ENCODE assay signal across 8 cellular contexts in genomic region chr11:121249039-121249663, GRCh38. TPM values are rescaled to one million over a fixed set of nuclear protein-coding genes. Genes with fewer than 3 reads are reported as not detected.
DNase-seq lines count a peak whose midpoint lies in the region; ATAC-seq, FAIRE-seq and TF ChIP-seq lines count a peak whose summit lies in the region.

No MANE protein-coding gene starts in this region.

- H3K27me3 ChIP-seq in PC-9 (ENCODE audit: insufficient read depth, low read depth) (peaks cover 5% of the 10 kb centered on the region), endothelial cell of umbilical vein (ENCODE audit: control insufficient read depth in 2 of 2, insufficient read depth in 2 of 2, low read length in 2 of 2) (peaks cover 0 to 2% of the 10 kb centered on the region in 2 experiments)

- intact Hi-C loops in activated CD4-positive, alpha-beta T cell treated with anti-CD3 and anti-CD28 coated beads, Interleukin-2, amount 10 ng/mL, durations not matched to agents 24 days and 14 days (cut with micrococcal nuclease), result loop anchor here (1.0 kb wide), 2 partner anchors 70 to 342 kb away; no protein-coding TSS in a partner anchor
- intact Hi-C loops in PC-9 (cut with micrococcal nuclease; ENCODE audit: unreplicated experiment) (loop anchor here (1.0 to 10.0 kb wide), 2 partner anchors 342 to 1256 kb away; no protein-coding TSS in a partner anchor), endothelial cell of umbilical vein (cut with micrococcal nuclease) (loop anchor here (1.0 kb wide), 3 partner anchors 43 to 1256 kb away; partner anchors contain the start of gene SC5D), mucosa of descending colon (cut with DNase I, micrococcal nuclease) (no loop called here)

- no peak overlapping the region for H3K27ac Mint-ChIP-seq in activated CD4-positive, alpha-beta T cell treated with anti-CD3 and anti-CD28 coated beads, Interleukin-2, amount 10 ng/mL, durations not matched to agents 24 days and 14 days

- H2AFZ ChIP-seq in PC-9 (no peak overlapping the region), endothelial cell of umbilical vein (ENCODE audit: low read depth, low read length) (peak overlapping the region; percentile 19)

- TF ChIP-seq CTCF in PC-9 (conservative IDR thresholded peaks at IDR 0.05) (peak; percentile 85), endothelial cell of umbilical vein (IDR thresholded peaks at IDR 0.05; ENCODE audit: extremely low read depth in 1 of 2, insufficient read depth in 1 of 2, low read depth in 1 of 2, low read length in 2 of 2) (peak; percentile 45 to 58), mucosa of descending colon (IDR thresholded peaks at IDR 0.05) (peak; percentile 49)

- no peak overlapping the region for H3K4me2 ChIP-seq in PC-9
- H3K4me2 ChIP-seq in endothelial cell of umbilical vein (ENCODE audit: insufficient read depth, low read length), result peak overlapping the region; percentile 61

- H3K4me3 ChIP-seq in PC-9, result no peak overlapping the region
- H3K4me3 ChIP-seq in endothelial cell of umbilical vein (replicated peaks in 1 of 3; ENCODE audit: insufficient read depth in 1 of 3, low read depth in 1 of 3, low read length in 3 of 3), result no peak overlapping the region
- no peak overlapping the region for H3K4me3 ChIP-seq in mucosa of descending colon

- ATAC-seq in HG03565 (IDR thresholded peaks at IDR 0.05; ENCODE audit: unreplicated experiment) (peak; percentile 49), mucosa of descending colon (peak; percentile 64), HG02938 (IDR thresholded peaks at IDR 0.05; ENCODE audit: unreplicated experiment) (no peak)

- peaks cover 2% of the 10 kb centered on the region for H3K9me3 Mint-ChIP-seq in activated CD4-positive, alpha-beta T cell treated with anti-CD3 and anti-CD28 coated beads, Interleukin-2, amount 10 ng/mL, durations not matched to agents 24 days and 14 days

- FAIRE-seq in endothelial cell of umbilical vein (lab: Jason Lieb, UNC), result peak; percentile 71

- no peaks in the 10 kb centered on the region for H3K36me3 Mint-ChIP-seq in activated CD4-positive, alpha-beta T cell treated with anti-CD3 and anti-CD28 coated beads, Interleukin-2, amount 10 ng/mL, durations not matched to agents 24 days and 14 days (ENCODE audit: low read depth)

- H3K79me2 ChIP-seq in PC-9 (ENCODE audit: low read depth), result no peaks in the 10 kb centered on the region
- H3K79me2 ChIP-seq in endothelial cell of umbilical vein (ENCODE audit: control insufficient read depth, insufficient read depth, low read length), result no peaks in the 10 kb centered on the region

- no peaks in the 10 kb centered on the region for H4K20me1 ChIP-seq in PC-9 (ENCODE audit: insufficient read depth)
- no peaks in the 10 kb centered on the region for H4K20me1 ChIP-seq in endothelial cell of umbilical vein (replicated peaks; ENCODE audit: control insufficient read depth, extremely low read depth, insufficient read depth, low read length)

- H3K36me3 ChIP-seq in PC-9 (ENCODE audit: low read depth), result no peaks in the 10 kb centered on the region
- H3K36me3 ChIP-seq in endothelial cell of umbilical vein (ENCODE audit: control insufficient read depth in 2 of 2, extremely low read depth in 1 of 2, insufficient read depth in 2 of 2, low read length in 2 of 2), result no peaks in the 10 kb centered on the region
- no peaks in the 10 kb centered on the region for H3K36me3 ChIP-seq in mucosa of descending colon (ENCODE audit: low read depth)

- no peak for TF ChIP-seq POLR2A in endothelial cell of umbilical vein (IDR thresholded peaks at IDR 0.05; ENCODE audit: low read depth, low read length)

- H3K9me1 ChIP-seq in endothelial cell of umbilical vein (replicated peaks; ENCODE audit: control insufficient read depth, extremely low read depth, insufficient read depth, low read length), result no peaks in the 10 kb centered on the region

- dilution Hi-C loops in endothelial cell of umbilical vein (cut with MboI; ENCODE audit: extremely low pct_ligation_motif_present, low sequenced_read_pairs), result no loop called here

- H3K9me2 ChIP-seq in PC-9 (ENCODE audit: insufficient read depth), result no peaks in the 10 kb centered on the region

- POLR2A ChIA-PET in PC-9 (lab: Charles Lee; ENCODE audit: unreplicated experiment) (no interaction called here), endothelial cell of umbilical vein (lab: Charles Lee) (no interaction called here)

- peaks cover 2% of the 10 kb centered on the region for H3K4me1 Mint-ChIP-seq in activated CD4-positive, alpha-beta T cell treated with anti-CD3 and anti-CD28 coated beads, Interleukin-2, amount 10 ng/mL, durations not matched to agents 24 days and 14 days

- H3K4me1 ChIP-seq in PC-9 (replicated peaks; ENCODE audit: insufficient read depth), result peaks cover 7% of the 10 kb centered on the region; the same call in 1 of the 2 replicates
- H3K4me1 ChIP-seq in endothelial cell of umbilical vein (ENCODE audit: control insufficient read depth, extremely low read depth, insufficient read depth, low read length), result no peaks in the 10 kb centered on the region
- no peaks in the 10 kb centered on the region for H3K4me1 ChIP-seq in mucosa of descending colon (ENCODE audit: low read depth)

- peaks cover 10% of the 10 kb centered on the region for H3K27me3 Mint-ChIP-seq in activated CD4-positive, alpha-beta T cell treated with anti-CD3 and anti-CD28 coated beads, Interleukin-2, amount 10 ng/mL, durations not matched to agents 24 days and 14 days

- DNase-seq in activated CD4-positive, alpha-beta T cell treated with anti-CD3 and anti-CD28 coated beads, Interleukin-2, amount 10 ng/mL, durations not matched to agents 24 days and 14 days, result peak; percentile 57
- no peak for DNase-seq in activated CD4-positive, alpha-beta T cell treated with anti-CD3 and anti-CD28 coated beads for 1 hour
- peak in 1 of 2 experiments; percentile 59 for DNase-seq in PC-9
- peak; percentile 54 for DNase-seq in endothelial cell of umbilical vein (ENCODE audit: low read depth, low spot score)
- DNase-seq in mucosa of descending colon, result no peak
- DNase-seq in SK-N-DZ (ENCODE audit: low spot score), result no peak

- BruUV-seq in PC-9 (replicated peaks; lab: Mats Ljungman, UMichigan) (no TSS peak), endothelial cell of umbilical vein (replicated peaks; lab: Mats Ljungman, UMichigan) (no TSS peak)

- H3K9me3 ChIP-seq in PC-9 (ENCODE audit: insufficient read depth, low read depth), result no peaks in the 10 kb centered on the region
- H3K9me3 ChIP-seq in endothelial cell of umbilical vein (replicated peaks; ENCODE audit: control insufficient read depth, insufficient read depth, low read length), result no peaks in the 10 kb centered on the region
- no peaks in the 10 kb centered on the region for H3K9me3 ChIP-seq in mucosa of descending colon

- no peak overlapping the region for H3K27ac ChIP-seq in PC-9
- no peak overlapping the region for H3K27ac ChIP-seq in endothelial cell of umbilical vein (ENCODE audit: insufficient read depth, low read depth, low read length)

- H3K4me3 Mint-ChIP-seq in activated CD4-positive, alpha-beta T cell treated with anti-CD3 and anti-CD28 coated beads, Interleukin-2, amount 10 ng/mL, durations not matched to agents 24 days and 14 days, result no peak overlapping the region

- peak overlapping the region; percentile 18 for H3K9ac ChIP-seq in endothelial cell of umbilical vein (replicated peaks; ENCODE audit: extremely low read depth, insufficient read depth, low read length)

- 0 out of 2 replicates have a peak, but pooled peaks cover 3% of the 10 kb centered on the region for H3F3A ChIP-seq in PC-9 (ENCODE audit: insufficient read depth, low read depth)

- CTCF ChIA-PET in PC-9 (lab: Charles Lee) (no interaction called here), endothelial cell of umbilical vein (lab: Charles Lee) (interaction anchor here (1.0 to 3.6 kb wide), 4 partner anchors 13 to 342 kb away, joined by 3 to 33 read pairs (median 17); no protein-coding TSS in a partner anchor)

TF ChIP-seq in endothelial cell of umbilical vein, 7 proteins besides CTCF, POLR2A, EP300 and RAD21:
- peak; percentile 11 for TF ChIP-seq FOS (IDR thresholded peaks at IDR 0.05; ENCODE audit: borderline replicate concordance, insufficient read depth, low read length)
- TF ChIP-seq GATA2 (IDR thresholded peaks at IDR 0.05; ENCODE audit: insufficient read depth, insufficient read length, low read depth, low read length), result no peak
- TF ChIP-seq, protein P1, sequence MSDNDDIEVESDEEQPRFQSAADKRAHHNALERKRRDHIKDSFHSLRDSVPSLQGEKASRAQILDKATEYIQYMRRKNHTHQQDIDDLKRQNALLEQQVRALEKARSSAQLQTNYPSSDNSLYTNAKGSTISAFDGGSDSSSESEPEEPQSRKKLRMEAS (IDR thresholded peaks at IDR 0.05; ENCODE audit: insufficient read depth, insufficient read length), result no peak
- TF ChIP-seq POLR2AphosphoS5 (IDR thresholded peaks at IDR 0.05; ENCODE audit: insufficient read depth, low read depth, low read length), result no peak

RNA-seq across cellular contexts. Expression of gene SC5D, which starts 43.4 kb away (rescaled TPM):
- total RNA-seq in activated CD4-positive, alpha-beta T cell treated with anti-CD3 and anti-CD28 coated beads, Interleukin-2, amount 10 ng/mL, durations not matched to agents 24 days and 14 days, result 22.9 and 25.4 TPM in 2 replicates
- total RNA-seq in PC-9 (2021), result 10.2 and 16.9 TPM in 2 replicates
- 40.0 and 40.2 TPM in 2 replicates for total RNA-seq in endothelial cell of umbilical vein
- 30.5 and 37.1 TPM in 2 replicates for polyA plus RNA-seq in endothelial cell of umbilical vein
- polyA plus RNA-seq in endothelial cell of umbilical vein (2011; cell fraction: cytosol; rRNA removed), result 21.4 and 25.7 TPM in 2 replicates
- polyA plus RNA-seq in endothelial cell of umbilical vein (2011; cell fraction: nucleus; rRNA removed), result 22.1 and 22.3 TPM in 2 replicates
- polyA plus RNA-seq in endothelial cell of umbilical vein (2012), result 42.1 and 77.4 TPM in 2 replicates
- 183 and 210 TPM in 2 replicates for polyA minus RNA-seq in endothelial cell of umbilical vein
- polyA minus RNA-seq in endothelial cell of umbilical vein (2011; cell fraction: cytosol; rRNA and poly(A)+ RNA removed), result 20.9 TPM
- 18.6 and 57.3 TPM in 2 replicates for polyA minus RNA-seq in endothelial cell of umbilical vein (2011; cell fraction: nucleus; rRNA and poly(A)+ RNA removed)
- 10 to 100 TPM; 37.6 to 45.9 (median 43.1) TPM for total RNA-seq in mucosa of descending colon
- polyA plus RNA-seq in SK-N-DZ (2014; cell fraction: cytosol; rRNA removed), result 17.2 and 21.5 TPM in 2 replicates
- polyA plus RNA-seq in SK-N-DZ (2014; cell fraction: nucleus; rRNA removed), result 10.2 and 14.9 TPM in 2 replicates

Comparison
In these comparisons a context has a peak if more than half of its experiments do, and no peak if none do; other contexts are left out.
1. DNase-seq: peak in activated CD4-positive, alpha-beta T cell treated with anti-CD3 and anti-CD28 coated beads, Interleukin-2, amount 10 ng/mL, durations not matched to agents 24 days and 14 days (single experiment) and endothelial cell of umbilical vein (single experiment); none in activated CD4-positive, alpha-beta T cell treated with anti-CD3 and anti-CD28 coated beads for 1 hour (single experiment), mucosa of descending colon (0 of 3) and SK-N-DZ (single experiment).
2. intact Hi-C loops: an anchor here in activated CD4-positive, alpha-beta T cell treated with anti-CD3 and anti-CD28 coated beads, Interleukin-2, amount 10 ng/mL, durations not matched to agents 24 days and 14 days (1.0 kb wide), PC-9 (1.0 to 10.0 kb wide) and endothelial cell of umbilical vein (1.0 kb wide); none called in mucosa of descending colon.
3. Peak in every context shown above with its lines, with median percentiles within 50 percentile points of each other: CTCF ChIP-seq.